ENCODE assay signal across 18 cellular contexts in the genomic region with DNA sequence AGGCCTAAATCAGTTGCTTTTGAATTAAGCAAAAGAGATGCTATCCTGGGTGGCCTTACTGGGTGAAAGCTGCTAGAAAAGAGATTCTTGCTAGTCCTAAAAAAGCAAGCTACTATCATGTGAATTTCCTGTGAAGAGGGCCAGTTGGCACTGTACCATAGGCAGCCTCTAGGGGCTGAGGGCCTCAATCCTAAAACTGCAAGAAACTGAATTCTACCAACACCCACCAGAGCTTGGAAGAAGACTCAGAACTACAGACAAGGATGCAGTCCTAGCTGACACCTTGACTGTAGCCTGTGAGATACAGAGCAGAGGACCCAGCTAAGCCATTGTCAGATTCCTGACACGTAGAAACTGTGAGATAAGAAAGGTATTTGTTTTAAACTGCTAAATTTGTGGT. TPM values are rescaled to one million over a fixed set of nuclear protein-coding genes. Genes with fewer than 3 reads are reported as not detected.
A peak's percentile ranks its signal among the peaks of the same experiment; 100 is the strongest.
DNase-seq lines count a peak whose midpoint lies in the region; ATAC-seq and TF ChIP-seq lines count a peak whose summit lies in the region.
"Had no signal": no experiment of that assay in that cellular context is flagged by ENCODE, and none has a peak within 500 bp of the region (broad histone marks: within the 10 kb centered on the region; RNA-seq: fewer than 3 reads in every experiment).

No MANE protein-coding gene starts in this region.

- no peak overlapping the region for H3K27ac Mint-ChIP-seq in endothelial cell (ENCODE audit: unreplicated experiment)
- H3K27ac Mint-ChIP-seq in stimulated activated memory B cell treated with anti-CD40 and anti-IgM and Interleukin-4, amounts not matched to agents 10 μg/mL and 1 μg/mL and 100 μg/mL, for 72 hours, result no peak overlapping the region
- H3K27ac Mint-ChIP-seq: activated naive CD8-positive, alpha-beta T cell treated with anti-CD3 and anti-CD28 coated beads, Interleukin-2, amount 10 ng/mL, durations not matched to agents 7 days and 5 days had no signal

- peak; percentile 8 for TF ChIP-seq CTCF in cardiac muscle cell (IDR thresholded peaks at IDR 0.05; ENCODE audit: low read depth, low read length)
- TF ChIP-seq CTCF in endothelial cell (IDR thresholded peaks at IDR 0.05; ENCODE audit: unreplicated experiment), result peak; percentile 49

- no peaks in the 10 kb centered on the region for H3K27me3 Mint-ChIP-seq in endothelial cell (ENCODE audit: unreplicated experiment)
- H3K27me3 Mint-ChIP-seq in stimulated activated memory B cell treated with anti-CD40 and anti-IgM and Interleukin-4, amounts not matched to agents 10 μg/mL and 1 μg/mL and 100 μg/mL, for 72 hours, result no peaks in the 10 kb centered on the region
- H3K27me3 Mint-ChIP-seq: activated naive CD8-positive, alpha-beta T cell treated with anti-CD3 and anti-CD28 coated beads, Interleukin-2, amount 10 ng/mL, durations not matched to agents 7 days and 5 days had no signal

- H3K27ac ChIP-seq in cardiac muscle cell, result no peak overlapping the region
- no peak overlapping the region for H3K27ac ChIP-seq in SJCRH30

- H3K27me3 ChIP-seq in cardiac muscle cell (no peaks in the 10 kb centered on the region), SJCRH30 (no peaks in the 10 kb centered on the region)
- H3K27me3 ChIP-seq: MG63, thyroid gland had no signal

- H3K4me1 ChIP-seq in cardiac muscle cell (ENCODE audit: low read depth) (peaks cover 37% of the 10 kb centered on the region), SJCRH30 (no peaks in the 10 kb centered on the region)

- H3K4me3 ChIP-seq in cardiac muscle cell, result no peak overlapping the region
- H3K4me3 ChIP-seq in SJCRH30, result no peak overlapping the region
- H3K4me3 ChIP-seq: MG63, thyroid gland had no signal

- H3K36me3 Mint-ChIP-seq in endothelial cell (ENCODE audit: low read depth, unreplicated experiment), result no peaks in the 10 kb centered on the region
- H3K36me3 Mint-ChIP-seq in stimulated activated memory B cell treated with anti-CD40 and anti-IgM and Interleukin-4, amounts not matched to agents 10 μg/mL and 1 μg/mL and 100 μg/mL, for 72 hours, result peaks cover 6% of the 10 kb centered on the region
- H3K36me3 Mint-ChIP-seq: activated naive CD8-positive, alpha-beta T cell treated with anti-CD3 and anti-CD28 coated beads, Interleukin-2, amount 10 ng/mL, durations not matched to agents 7 days and 5 days had no signal

- peaks cover 4% of the 10 kb centered on the region for H3K4me1 Mint-ChIP-seq in endothelial cell (ENCODE audit: unreplicated experiment)
- H3K4me1 Mint-ChIP-seq in stimulated activated memory B cell treated with anti-CD40 and anti-IgM and Interleukin-4, amounts not matched to agents 10 μg/mL and 1 μg/mL and 100 μg/mL, for 72 hours, result no peaks in the 10 kb centered on the region
- H3K4me1 Mint-ChIP-seq: activated naive CD8-positive, alpha-beta T cell treated with anti-CD3 and anti-CD28 coated beads, Interleukin-2, amount 10 ng/mL, durations not matched to agents 7 days and 5 days had no signal

- DNase-seq in cardiac muscle cell (ENCODE audit: low read depth in 1 of 2, low spot score in 1 of 2) (peak in 1 of 2 donors; percentile 15), Right ventricle myocardium superior (no peak), NCI-H524 treated with DMSO at 0.1 percent for 48 hours (lab: John Stamatoyannopoulos, UW) (peak; percentile 61), endothelial cell (ENCODE audit: low spot score) (no peak), SJCRH30 (no peak), AG08396 (ENCODE audit: low spot score) (no peak), putamen (ENCODE audit: low spot score) (no peak)
- DNase-seq: ACHN; activated CD4-positive, alpha-beta T cell treated with anti-CD3 and anti-CD28 coated beads for 48 hours; activated naive CD8-positive, alpha-beta T cell treated with anti-CD3 and anti-CD28 coated beads, Interleukin-2, amount 10 ng/mL, durations not matched to agents 7 days and 5 days; cerebellar nuclear complex; COR-L47; MG63; NCI-H2081 treated with DMSO at 0.1 percent for 48 hours; SHP77 treated with DMSO at 0.1 percent for 48 hours; T1000; thyroid gland had no signal

- H3K36me3 ChIP-seq in cardiac muscle cell (no peaks in the 10 kb centered on the region), SJCRH30 (no peaks in the 10 kb centered on the region)
- H3K36me3 ChIP-seq: MG63, thyroid gland had no signal

- intact Hi-C loops in Right ventricle myocardium superior (cut with DNase I), result no loop called here

- H3K9me3 Mint-ChIP-seq in endothelial cell (ENCODE audit: unreplicated experiment), result no peaks in the 10 kb centered on the region
- H3K9me3 Mint-ChIP-seq in stimulated activated memory B cell treated with anti-CD40 and anti-IgM and Interleukin-4, amounts not matched to agents 10 μg/mL and 1 μg/mL and 100 μg/mL, for 72 hours, result no peaks in the 10 kb centered on the region
- H3K9me3 Mint-ChIP-seq: activated naive CD8-positive, alpha-beta T cell treated with anti-CD3 and anti-CD28 coated beads, Interleukin-2, amount 10 ng/mL, durations not matched to agents 7 days and 5 days had no signal

- no peak overlapping the region for H3K4me3 Mint-ChIP-seq in endothelial cell (ENCODE audit: unreplicated experiment)
- H3K4me3 Mint-ChIP-seq in stimulated activated memory B cell treated with anti-CD40 and anti-IgM and Interleukin-4, amounts not matched to agents 10 μg/mL and 1 μg/mL and 100 μg/mL, for 72 hours, result no peak overlapping the region
- H3K4me3 Mint-ChIP-seq: activated naive CD8-positive, alpha-beta T cell treated with anti-CD3 and anti-CD28 coated beads, Interleukin-2, amount 10 ng/mL, durations not matched to agents 7 days and 5 days had no signal

- H3K9me3 ChIP-seq in cardiac muscle cell (ENCODE audit: low read depth), result no peaks in the 10 kb centered on the region
- no peaks in the 10 kb centered on the region for H3K9me3 ChIP-seq in SJCRH30 (replicated peaks)
- H3K9me3 ChIP-seq: MG63, thyroid gland had no signal

- ATAC-seq in Right ventricle myocardium superior (ENCODE audit: poor library complexity), result no peak
- ATAC-seq in stimulated activated memory B cell treated with anti-CD40 and anti-IgM and Interleukin-4, amounts not matched to agents 10 μg/mL and 1 μg/mL and 100 μg/mL, for 72 hours, result peak; percentile 36

RNA-seq across cellular contexts. Expression of gene CLIC5, which starts 24.5 kb away (rescaled TPM):
- total RNA-seq in cardiac muscle cell (11.2 and 24.5 TPM in 2 replicates), Right ventricle myocardium superior (279 TPM), endothelial cell (ENCODE audit: unreplicated experiment) (10.9 TPM)
- 10.5 and 13.5 TPM in 2 replicates for polyA plus RNA-seq in cardiac muscle cell
- 0.05 and 0.06 TPM in 2 replicates for total RNA-seq in SJCRH30 (2014; rRNA removed; shearing (Covaris generic))

Comparison
In these comparisons a context has a peak if more than half of its experiments do, and no peak if none do; other contexts are left out.
1. RNA of gene CLIC5, which starts 24.5 kb away (total RNA-seq): 279 TPM in Right ventricle myocardium superior (single experiment), 11.2 to 24.5 TPM in cardiac muscle cell and 10.9 TPM in endothelial cell (single experiment); 0.05 to 0.06 TPM in SJCRH30; every median in the first group is over 10 times any median in the second.